Comparison of ENCODE assay signal across 1 cellular context in the genomic region with DNA sequence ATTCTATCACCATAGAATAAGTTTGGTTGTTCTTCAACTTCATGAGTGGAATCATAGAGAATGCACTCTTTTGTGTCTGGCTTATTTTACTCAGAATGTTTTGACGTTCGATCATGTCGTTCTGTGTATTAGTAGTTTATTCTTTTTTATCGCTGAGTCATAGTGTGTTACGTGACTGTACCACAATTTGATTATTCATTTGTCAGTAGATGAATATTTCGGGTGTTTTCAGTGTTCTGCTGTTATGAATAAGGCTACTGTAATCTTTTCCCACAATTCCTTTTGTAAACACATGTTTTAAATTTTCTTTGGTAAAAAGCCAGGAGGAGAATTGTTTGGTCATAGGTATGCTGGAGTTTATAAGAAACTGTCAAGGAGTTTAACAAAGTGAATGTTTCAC.
TF ChIP-seq lines count a peak whose summit lies in the region.

No MANE protein-coding gene starts in this region.

TF ChIP-seq in neural cell, 6 proteins besides CTCF, POLR2A, EP300 and RAD21 (continued from another document):
- TF ChIP-seq, protein P1, sequence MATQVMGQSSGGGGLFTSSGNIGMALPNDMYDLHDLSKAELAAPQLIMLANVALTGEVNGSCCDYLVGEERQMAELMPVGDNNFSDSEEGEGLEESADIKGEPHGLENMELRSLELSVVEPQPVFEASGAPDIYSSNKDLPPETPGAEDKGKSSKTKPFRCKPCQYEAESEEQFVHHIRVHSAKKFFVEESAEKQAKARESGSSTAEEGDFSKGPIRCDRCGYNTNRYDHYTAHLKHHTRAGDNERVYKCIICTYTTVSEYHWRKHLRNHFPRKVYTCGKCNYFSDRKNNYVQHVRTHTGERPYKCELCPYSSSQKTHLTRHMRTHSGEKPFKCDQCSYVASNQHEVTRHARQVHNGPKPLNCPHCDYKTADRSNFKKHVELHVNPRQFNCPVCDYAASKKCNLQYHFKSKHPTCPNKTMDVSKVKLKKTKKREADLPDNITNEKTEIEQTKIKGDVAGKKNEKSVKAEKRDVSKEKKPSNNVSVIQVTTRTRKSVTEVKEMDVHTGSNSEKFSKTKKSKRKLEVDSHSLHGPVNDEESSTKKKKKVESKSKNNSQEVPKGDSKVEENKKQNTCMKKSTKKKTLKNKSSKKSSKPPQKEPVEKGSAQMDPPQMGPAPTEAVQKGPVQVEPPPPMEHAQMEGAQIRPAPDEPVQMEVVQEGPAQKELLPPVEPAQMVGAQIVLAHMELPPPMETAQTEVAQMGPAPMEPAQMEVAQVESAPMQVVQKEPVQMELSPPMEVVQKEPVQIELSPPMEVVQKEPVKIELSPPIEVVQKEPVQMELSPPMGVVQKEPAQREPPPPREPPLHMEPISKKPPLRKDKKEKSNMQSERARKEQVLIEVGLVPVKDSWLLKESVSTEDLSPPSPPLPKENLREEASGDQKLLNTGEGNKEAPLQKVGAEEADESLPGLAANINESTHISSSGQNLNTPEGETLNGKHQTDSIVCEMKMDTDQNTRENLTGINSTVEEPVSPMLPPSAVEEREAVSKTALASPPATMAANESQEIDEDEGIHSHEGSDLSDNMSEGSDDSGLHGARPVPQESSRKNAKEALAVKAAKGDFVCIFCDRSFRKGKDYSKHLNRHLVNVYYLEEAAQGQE (IDR thresholded peaks at IDR 0.05; ENCODE audit: borderline replicate concordance), result no peak
- no peak for TF ChIP-seq SMC3 (conservative IDR thresholded peaks at IDR 0.05; ENCODE audit: poor library complexity)
- TF ChIP-seq POLR2AphosphoS5 (IDR thresholded peaks at IDR 0.05), result no peak
